ENCODE assay signal across 8 cellular contexts in the genomic region with DNA sequence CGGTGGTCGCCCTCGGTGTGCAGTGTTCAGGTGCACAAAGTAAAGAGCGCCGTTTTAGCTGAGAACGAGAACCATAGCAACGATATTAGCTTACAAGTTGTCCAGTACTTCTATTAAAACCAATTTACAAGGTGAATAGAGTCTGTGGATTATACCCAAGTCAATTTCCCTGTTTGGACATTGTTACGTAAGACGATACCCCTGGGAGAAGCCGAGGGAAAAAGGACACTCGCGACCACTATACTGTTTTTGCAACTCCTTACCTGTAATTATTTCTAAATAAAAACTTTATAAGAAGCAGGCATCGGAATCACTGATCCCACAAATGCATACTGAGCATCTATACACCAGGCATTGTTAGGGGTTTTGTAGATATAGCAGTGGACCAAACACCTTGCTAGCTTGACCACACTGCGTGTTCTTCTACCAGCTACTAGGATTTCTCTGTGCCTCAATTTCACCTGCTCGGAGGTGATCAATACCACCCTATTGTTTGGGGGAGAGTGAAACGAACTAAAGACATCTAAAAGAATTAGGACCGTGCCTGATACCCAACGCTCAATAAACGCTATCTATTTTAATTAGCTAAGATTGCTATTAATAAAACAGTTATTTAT. TPM values are rescaled to one million over a fixed set of nuclear protein-coding genes. Genes with fewer than 3 reads are reported as not detected.
DNase-seq lines count a peak whose midpoint lies in the region; ATAC-seq and TF ChIP-seq lines count a peak whose summit lies in the region.

No MANE protein-coding gene starts in this region.

- peaks cover 12% of the 10 kb centered on the region for H3K79me1 ChIP-seq in H9 (ENCODE audit: insufficient read depth, low read depth, low read length, poor library complexity, severe bottlenecking)

- intact Hi-C loops in body of pancreas (cut with DNase I), result no loop called here

- H3K9me3 ChIP-seq in H9 (ENCODE audit: control insufficient read depth, low read depth, low read length) (no peaks in the 10 kb centered on the region), body of pancreas (no peaks in the 10 kb centered on the region)

- H2AFZ ChIP-seq in H9 (ENCODE audit: low read length), result no peak overlapping the region

- no peak overlapping the region for H2BK120ac ChIP-seq in H9 (ENCODE audit: low read depth, low read length, poor library complexity, severe bottlenecking)

- H3K9me3 Mint-ChIP-seq in H9, result peaks cover 0 to 2% of the 10 kb centered on the region in 2 experiments; a peak in 3 of 5 replicates
- no peaks in the 10 kb centered on the region for H3K9me3 Mint-ChIP-seq in mesothelial cell of epicardium

- H3K4me3 ChIP-seq in body of pancreas, result peak overlapping the region in 1 of 2 donors; percentile 99

- H3T11ph ChIP-seq in H9 (ENCODE audit: low read length), result no peak overlapping the region

- H3K14ac ChIP-seq in H9 (ENCODE audit: insufficient read depth, low read length), result no peak overlapping the region

- peaks cover 4% of the 10 kb centered on the region for H4K20me1 ChIP-seq in H9 (ENCODE audit: control insufficient read depth, insufficient read depth, insufficient read length)

- H3K27ac ChIP-seq in 22Rv1 (peak overlapping the region; percentile 94), H9 (ENCODE audit: insufficient read length, low read depth, low read length) (no peak overlapping the region), body of pancreas (peak overlapping the region in 3 of 4 donors; percentile 93 to 97 (median 95))

- H3K23me2 ChIP-seq in H9 (ENCODE audit: insufficient read length, low read depth, low read length, poor library complexity, severe bottlenecking), result peaks cover 25% of the 10 kb centered on the region

- H2BK5ac ChIP-seq in H9 (ENCODE audit: insufficient read length, low read length), result no peak overlapping the region

- peaks cover 39 to 47% (median 44%) of the 10 kb centered on the region in 3 experiments for H3K36me3 Mint-ChIP-seq in H9 (ENCODE audit: insufficient read depth in 1 of 3, low read depth in 3 of 3)
- H3K36me3 Mint-ChIP-seq in mesothelial cell of epicardium, result peaks cover 24% of the 10 kb centered on the region

- no peak overlapping the region for H4K5ac ChIP-seq in H9 (ENCODE audit: insufficient read length, low read depth, low read length)

- peaks cover 26% of the 10 kb centered on the region for H3K79me2 ChIP-seq in H9 (ENCODE audit: insufficient read depth, low read length)

- H2AK5ac ChIP-seq in H9 (ENCODE audit: insufficient read length, low read length), result no peak overlapping the region

- WGBS in H9 (ENCODE audit: extremely low coverage, insufficient read length, low lambda C conversion rate), result no CpG with 5 or more reads among the region's 19 CpGs
- WGBS in body of pancreas, 2 donors, result 2% methylated on average over 14 to 19 of the region's 19 CpGs

- no peak overlapping the region for H2BK12ac ChIP-seq in H9 (ENCODE audit: insufficient read length, low read depth, low read length)

- H3K36me3 ChIP-seq in body of pancreas (replicated peaks in 1 of 2; ENCODE audit: insufficient read depth in 1 of 2, low read depth in 2 of 2), result peaks cover 15 to 26% of the 10 kb centered on the region in 2 donors

- H3K4me1 Mint-ChIP-seq in H9 (peaks cover 35 to 44% of the 10 kb centered on the region in 2 experiments), mesothelial cell of epicardium (peaks cover 42% of the 10 kb centered on the region)

- no peak for TF ChIP-seq POLR2A in body of pancreas (IDR thresholded peaks at IDR 0.05)

- TF ChIP-seq CTCF in 22Rv1 (IDR thresholded peaks at IDR 0.05) (no peak), H9 (conservative IDR thresholded peaks at IDR 0.05) (no peak), body of pancreas (IDR thresholded peaks at IDR 0.05) (no peak), mesothelial cell of epicardium (IDR thresholded peaks at IDR 0.05; ENCODE audit: unreplicated experiment) (no peak)

- peak overlapping the region; percentile 85 for H3K4me2 ChIP-seq in H9 (ENCODE audit: insufficient read depth, insufficient read length, low read length)

- no peak overlapping the region for H3K9ac ChIP-seq in H9 (ENCODE audit: extremely low read depth, insufficient read length, low read length)

- no peak overlapping the region for H3K4ac ChIP-seq in H9 (ENCODE audit: low read depth, low read length)

- no peaks in the 10 kb centered on the region for H3K4me1 ChIP-seq in H9 (ENCODE audit: insufficient read depth, low read length)
- H3K4me1 ChIP-seq in body of pancreas, result peaks cover 56% of the 10 kb centered on the region

- H4K91ac ChIP-seq in H9 (ENCODE audit: insufficient read length, low read depth, low read length), result no peak overlapping the region

- H3K56ac ChIP-seq in H9 (ENCODE audit: insufficient read length, low read depth, low read length), result no peak overlapping the region

- peak overlapping the region in 2 of 3 experiments; percentile 98 to 99; a peak in 1 of 7 replicates for H3K27ac Mint-ChIP-seq in H9
- peak overlapping the region; percentile 99 for H3K27ac Mint-ChIP-seq in mesothelial cell of epicardium

- no peak overlapping the region for H2BK20ac ChIP-seq in H9 (ENCODE audit: low read depth, low read length, poor library complexity, severe bottlenecking)

- H2BK15ac ChIP-seq in H9 (ENCODE audit: low read depth, low read length), result no peak overlapping the region

- H3K27me3 Mint-ChIP-seq in H9 (ENCODE audit: low read depth) (peaks cover 9% of the 10 kb centered on the region), mesothelial cell of epicardium (ENCODE audit: low read depth) (peaks cover 4% of the 10 kb centered on the region)

- no peak overlapping the region for H3K18ac ChIP-seq in H9 (ENCODE audit: insufficient read length, low read depth, low read length)

- ATAC-seq in body of pancreas (no peak), GM21529 (IDR thresholded peaks at IDR 0.05; ENCODE audit: unreplicated experiment) (no peak), HG03175 (IDR thresholded peaks at IDR 0.05; ENCODE audit: unreplicated experiment) (no peak), GM19324 (IDR thresholded peaks at IDR 0.05; ENCODE audit: low FRiP score, unreplicated experiment) (no peak)

- DNase-seq in H9, result no peak
- no peak for DNase-seq in body of pancreas
- DNase-seq in mesothelial cell of epicardium (ENCODE audit: low spot score in 2 of 2, unreplicated experiment in 2 of 2), result no peak
- DNase-seq in occipital lobe (lab: John Stamatoyannopoulos, UW), result no peak

- H4K8ac ChIP-seq in H9 (replicated peaks; ENCODE audit: insufficient read length, low read depth, low read length), result no peak overlapping the region

- H3K4me3 Mint-ChIP-seq in H9, result peak overlapping the region; percentile 97 to 99
- H3K4me3 Mint-ChIP-seq in mesothelial cell of epicardium, result peak overlapping the region; percentile 99

- H3K23ac ChIP-seq in H9 (ENCODE audit: insufficient read length, low read depth, low read length), result no peak overlapping the region

- H3K27me3 ChIP-seq in H9 (ENCODE audit: insufficient read depth, low read length) (no peaks in the 10 kb centered on the region), body of pancreas (no peaks in the 10 kb centered on the region)

RNA-seq across cellular contexts. Expression of a gene that starts 0.5 kb away (rescaled TPM):
- 3,615 and 3,676 TPM in 2 replicates for total RNA-seq in H9 (2021)
- total RNA-seq in body of pancreas, result 1,000 to 10,000 TPM; 1,656 to 1,704 TPM
- total RNA-seq in mesothelial cell of epicardium, result 2,808 to 2,923 TPM (median 2,892 TPM) in 3 replicates
- total RNA-seq in occipital lobe, result 2,019 TPM

RNA-seq across cellular contexts. Expression of a gene that starts 14.9 kb away (rescaled TPM):
- 114 and 121 TPM in 2 replicates for total RNA-seq in H9 (2021)
- total RNA-seq in body of pancreas, result 10 to 100 TPM; 44.5 to 47.7 TPM
- total RNA-seq in mesothelial cell of epicardium, result 127 to 135 TPM (median 131 TPM) in 3 replicates
- 51.3 TPM for total RNA-seq in occipital lobe

RNA-seq across cellular contexts. Expression of a gene that starts 21.8 kb away (rescaled TPM):
- total RNA-seq in H9 (2021) (52.0 and 59.4 TPM in 2 replicates), body of pancreas (10 to 100 TPM; 12.7 to 17.1 TPM), mesothelial cell of epicardium (47.9 to 50.1 TPM (median 48.0 TPM) in 3 replicates), occipital lobe (22.5 TPM)

RNA-seq across cellular contexts. Expression of a gene that starts 52.9 kb away (rescaled TPM):
- total RNA-seq in H9 (2021), result 60.0 and 62.7 TPM in 2 replicates
- total RNA-seq in body of pancreas, result not detected
- not detected in 3 replicates for total RNA-seq in mesothelial cell of epicardium
- not detected for total RNA-seq in occipital lobe
